Comparison of ENCODE assay signal across 11 cellular contexts in the genomic region with DNA sequence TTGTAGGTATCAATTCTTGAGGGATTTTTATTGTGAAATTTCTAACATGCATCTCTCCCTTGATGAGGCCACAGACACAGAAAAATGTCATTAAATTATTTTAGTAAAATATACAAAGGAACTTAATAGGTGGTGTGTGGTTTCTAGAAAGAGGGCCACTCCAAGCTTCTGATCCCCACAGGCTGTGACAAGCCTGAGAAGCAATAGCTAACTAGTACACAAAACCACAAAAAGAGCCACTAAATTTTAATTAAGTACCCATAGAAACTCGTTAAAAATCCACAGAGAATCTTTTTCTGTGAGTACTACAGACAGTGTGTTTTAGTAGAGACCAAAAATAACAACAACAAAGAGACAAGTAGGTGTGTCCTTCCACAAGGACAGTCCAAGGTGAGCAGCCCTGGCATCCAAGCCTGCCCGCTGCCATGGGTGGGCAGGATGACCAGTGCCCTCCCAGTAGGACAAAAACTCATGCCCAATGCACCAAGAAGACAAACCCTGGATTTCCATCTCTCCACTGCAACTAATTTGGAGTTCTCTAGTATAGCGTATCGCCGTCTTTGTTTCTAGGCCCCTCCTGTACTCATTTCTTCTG.
DNase-seq lines count a peak whose midpoint lies in the region; ATAC-seq and TF ChIP-seq lines count a peak whose summit lies in the region.
"Had no signal": no experiment of that assay in that cellular context is flagged by ENCODE, and none has a peak within 500 bp of the region (broad histone marks: within the 10 kb centered on the region; RNA-seq: fewer than 3 reads in every experiment).

No MANE protein-coding gene starts in this region.

- H3K9me3 Mint-ChIP-seq in T-cell (no peaks in the 10 kb centered on the region), glutamatergic neuron (ENCODE audit: unreplicated experiment) (peaks cover 4% of the 10 kb centered on the region)

- ATAC-seq in GM19324 (IDR thresholded peaks at IDR 0.05; ENCODE audit: low FRiP score, unreplicated experiment) = peak; percentile 9
- no peak for ATAC-seq in T-cell (replicated peaks in 1 of 4)
- ATAC-seq in GM21576 (IDR thresholded peaks at IDR 0.05; ENCODE audit: unreplicated experiment) = no peak

- peak overlapping the region; percentile 75 to 83 for H3K27ac Mint-ChIP-seq in T-cell
- peak overlapping the region; percentile 82 for H3K27ac Mint-ChIP-seq in glutamatergic neuron (ENCODE audit: unreplicated experiment)

- no peak for TF ChIP-seq CTCF in glutamatergic neuron (IDR thresholded peaks at IDR 0.05; ENCODE audit: partially characterized antibody, unreplicated experiment)

- H3K4me1 Mint-ChIP-seq in T-cell = peaks cover 77 to 81% (median 78%) of the 10 kb centered on the region in 3 donors
- H3K4me1 Mint-ChIP-seq in glutamatergic neuron (ENCODE audit: low read depth, unreplicated experiment) = peaks cover 55% of the 10 kb centered on the region

- peaks cover 19% of the 10 kb centered on the region for H3K36me3 Mint-ChIP-seq in T-cell
- H3K36me3 Mint-ChIP-seq in glutamatergic neuron (ENCODE audit: unreplicated experiment) = no peaks in the 10 kb centered on the region

- H3K27me3 Mint-ChIP-seq in T-cell = no peaks in the 10 kb centered on the region
- peaks cover 2% of the 10 kb centered on the region for H3K27me3 Mint-ChIP-seq in glutamatergic neuron (ENCODE audit: unreplicated experiment)

- POLR2A ChIA-PET in T-cell (lab: Charles Lee) = no interaction called here

- H3K27ac ChIP-seq in skin epidermis = peak overlapping the region in 13 of 21 experiments; percentile 6 to 88 (median 33)
- H3K27ac ChIP-seq: SK-N-MC, vagina had no signal

- CTCF ChIA-PET in T-cell (lab: Charles Lee) = interaction anchor here in 1 of 2 donors (0.6 to 1.6 kb wide), 2 partner anchors 35 to 206 kb away, joined by 3 to 9 read pairs; no protein-coding TSS in a partner anchor

- peak overlapping the region in 2 of 3 donors; percentile 14 to 45 for H3K4me3 Mint-ChIP-seq in T-cell
- peak overlapping the region; percentile 73 for H3K4me3 Mint-ChIP-seq in glutamatergic neuron (ENCODE audit: unreplicated experiment)

- no peak overlapping the region for H3K4me3 ChIP-seq in skin epidermis
- H3K4me3 ChIP-seq: hepatocyte, SK-N-MC, vagina had no signal

- DNase-seq in T-cell (no peak), glutamatergic neuron (no peak), NCI-H748 treated with DMSO at 0.1 percent for 48 hours (lab: John Stamatoyannopoulos, UW) (no peak)
- no peak for DNase-seq in activated CD4-positive, CD25-positive, alpha-beta regulatory T cell treated with anti-CD3 and anti-CD28 coated beads, Interleukin-2, amount 50 U/mL, for 72 hours
- DNase-seq: NCI-H446 had no signal
